23 cellular contexts compared by ENCODE assay signal in genomic region chr10:110810625-110811024, GRCh38.
A peak's percentile ranks its signal among the peaks of the same experiment; 100 is the strongest.
DNase-seq lines count a peak whose midpoint lies in the region; ATAC-seq and TF ChIP-seq lines count a peak whose summit lies in the region.
"Had no signal": no experiment of that assay in that cellular context is flagged by ENCODE, and none has a peak within 500 bp of the region (broad histone marks: within the 10 kb centered on the region; RNA-seq: fewer than 3 reads in every experiment).

No MANE protein-coding gene starts in this region.

- no peaks in the 10 kb centered on the region for H4K20me1 ChIP-seq in hepatocyte (ENCODE audit: insufficient read depth, poor library complexity, severe bottlenecking)
- H4K20me1 ChIP-seq: BLaER1 had no signal

- H3K18ac ChIP-seq in neuronal stem cell (ENCODE audit: low read length): no peak overlapping the region

- H3K9me3 ChIP-seq in right atrium auricular region: no peaks in the 10 kb centered on the region
- H3K9me3 ChIP-seq in HEK293 (ENCODE audit: control insufficient read depth, insufficient read depth, low read depth, low read length): no peaks in the 10 kb centered on the region
- H3K9me3 ChIP-seq in neuronal stem cell (replicated peaks in 1 of 2; ENCODE audit: control insufficient read depth in 2 of 2, insufficient read depth in 1 of 2, low read depth in 1 of 2, low read length in 2 of 2): no peaks in the 10 kb centered on the region
- no peaks in the 10 kb centered on the region for H3K9me3 ChIP-seq in upper lobe of left lung
- no peaks in the 10 kb centered on the region for H3K9me3 ChIP-seq in hepatocyte (ENCODE audit: low read depth)
- H3K9me3 ChIP-seq: BE2C, BLaER1 had no signal

- H3K27me3 ChIP-seq in right atrium auricular region (no peaks in the 10 kb centered on the region), neuronal stem cell (ENCODE audit: control insufficient read depth in 3 of 3, insufficient read depth in 3 of 3, low read depth in 1 of 3, low read length in 3 of 3) (no peaks in the 10 kb centered on the region), upper lobe of left lung (no peaks in the 10 kb centered on the region), hepatocyte (no peaks in the 10 kb centered on the region)
- H3K27me3 ChIP-seq: BE2C, BLaER1 had no signal

- CTCF ChIA-PET in HEK293 (lab: Yijun Ruan, JAX): interaction anchor here (0.5 kb wide), 1 partner anchor 61 kb away, joined by 3 read pairs; no protein-coding TSS in a partner anchor

- H2BK15ac ChIP-seq in neuronal stem cell (ENCODE audit: low read length): no peak overlapping the region

- TF ChIP-seq EP300 in upper lobe of left lung (IDR thresholded peaks at IDR 0.05): no peak

- H2AFZ ChIP-seq in neuronal stem cell (ENCODE audit: low read length) (no peak overlapping the region), hepatocyte (no peak overlapping the region)

- H2BK12ac ChIP-seq in neuronal stem cell (ENCODE audit: low read length): no peak overlapping the region

- H3K4me3 ChIP-seq in right atrium auricular region (no peak overlapping the region), HEK293 (ENCODE audit: low read depth, low read length) (no peak overlapping the region), neuronal stem cell (ENCODE audit: low read length in 2 of 2) (no peak overlapping the region), upper lobe of left lung (no peak overlapping the region), hepatocyte (no peak overlapping the region)
- H3K4me3 ChIP-seq: BLaER1, GM12878 had no signal

- H3K23ac ChIP-seq in neuronal stem cell (ENCODE audit: low read depth, low read length, poor library complexity): no peak overlapping the region

- H3K9me2 ChIP-seq in hepatocyte (replicated peaks; ENCODE audit: insufficient read depth): no peaks in the 10 kb centered on the region

- no peak overlapping the region for H4K8ac ChIP-seq in neuronal stem cell (ENCODE audit: low read depth, low read length)

- no CpG with 5 or more reads among the region's 9 CpGs for WGBS in neuronal stem cell (ENCODE audit: extremely low coverage in 2 of 2, insufficient read length in 2 of 2, insufficient replicate concordance in 1 of 2), 2 donors
- WGBS in upper lobe of left lung, 2 donors: 88 to 92% methylated on average over 9 of the region's 9 CpGs
- 79% methylated on average over 9 of the region's 9 CpGs for WGBS in hepatocyte (ENCODE audit: low lambda C conversion rate, missing lambda C conversion rate)

- H2BK120ac ChIP-seq in neuronal stem cell (ENCODE audit: low read depth, low read length): no peak overlapping the region

- TF ChIP-seq CTCF in right atrium auricular region (IDR thresholded peaks at IDR 0.05) (no peak), HEK293 (tag by site-specific recombination; IDR thresholded peaks at IDR 0.05) (no peak), upper lobe of left lung (IDR thresholded peaks at IDR 0.05) (no peak), hepatocyte (IDR thresholded peaks at IDR 0.05; ENCODE audit: poor library complexity) (no peak)

- no peaks in the 10 kb centered on the region for H3K79me1 ChIP-seq in neuronal stem cell (ENCODE audit: low read depth, low read length)

- H3K14ac ChIP-seq in neuronal stem cell (ENCODE audit: low read length): no peak overlapping the region

- H3K27ac ChIP-seq in right atrium auricular region (peak overlapping the region; percentile 48 to 70), HEK293 (ENCODE audit: extremely low read depth, low read depth, low read length) (no peak overlapping the region), neuronal stem cell (replicated peaks; ENCODE audit: low read length) (no peak overlapping the region), upper lobe of left lung (no peak overlapping the region), hepatocyte (no peak overlapping the region)
- H3K27ac ChIP-seq: BLaER1 had no signal

- POLR2A ChIA-PET in HEK293 (lab: Yijun Ruan, JAX): no interaction called here

- peak overlapping the region; percentile 11 for H2AK5ac ChIP-seq in neuronal stem cell (ENCODE audit: low read depth, low read length)

- H3K4me1 ChIP-seq in right atrium auricular region: peaks cover 0 to 25% of the 10 kb centered on the region in 2 donors
- H3K4me1 ChIP-seq in HEK293 (ENCODE audit: control insufficient read depth, insufficient read depth, low read length): no peaks in the 10 kb centered on the region
- peaks cover 0 to 4% of the 10 kb centered on the region in 2 donors for H3K4me1 ChIP-seq in neuronal stem cell (ENCODE audit: control insufficient read depth in 2 of 2, insufficient read depth in 1 of 2, low read depth in 1 of 2, low read length in 2 of 2)
- H3K4me1 ChIP-seq in upper lobe of left lung: no peaks in the 10 kb centered on the region
- no peaks in the 10 kb centered on the region for H3K4me1 ChIP-seq in hepatocyte (ENCODE audit: insufficient read depth)
- H3K4me1 ChIP-seq: BE2C, BLaER1 had no signal

- ATAC-seq in Right ventricle myocardium superior (ENCODE audit: poor library complexity) (no peak), upper lobe of left lung (ENCODE audit: low FRiP score in 2 of 2) (no peak)
- ATAC-seq: GM12878 had no signal

- H2BK5ac ChIP-seq in neuronal stem cell (ENCODE audit: low read length): no peak overlapping the region

- no peak overlapping the region for H3K4ac ChIP-seq in neuronal stem cell (ENCODE audit: low read length)

- no peak overlapping the region for H4K91ac ChIP-seq in neuronal stem cell (ENCODE audit: low read depth, low read length, poor library complexity)

- H3K4me2 ChIP-seq in neuronal stem cell (ENCODE audit: insufficient read depth, low read length, poor library complexity, severe bottlenecking): no peak overlapping the region
- no peak overlapping the region for H3K4me2 ChIP-seq in hepatocyte
- H3K4me2 ChIP-seq: BLaER1 had no signal

- H3K9ac ChIP-seq in neuronal stem cell (ENCODE audit: low read depth, low read length, poor library complexity): no peak overlapping the region
- H3K9ac ChIP-seq: BLaER1 had no signal

- H3K79me2 ChIP-seq in hepatocyte: no peaks in the 10 kb centered on the region

- TF ChIP-seq POLR2A in upper lobe of left lung (IDR thresholded peaks at IDR 0.05): no peak

- intact Hi-C loops in Right ventricle myocardium superior (cut with DNase I): no loop called here

- DNase-seq in right atrium auricular region (ENCODE audit: low spot score): no peak
- DNase-seq in Right ventricle myocardium superior: no peak
- no peak for DNase-seq in neuronal stem cell (ENCODE audit: low spot score)
- DNase-seq in upper lobe of left lung: no peak
- DNase-seq in hepatocyte (ENCODE audit: low spot score): no peak
- DNase-seq: 8988T; ACHN; BE2C; C1 segment of cervical spinal cord; CD4-positive, alpha-beta memory T cell; CD4-positive, CD25-positive, alpha-beta regulatory T cell; CD8-positive, alpha-beta memory T cell; COR-L47; DMS 273 treated with DMSO at 0.1 percent for 48 hours; DMS153; DMS53; DMS79; DND-41; EL; GDM1 had no signal

- H3K36me3 ChIP-seq in right atrium auricular region (peaks cover 21% of the 10 kb centered on the region), HEK293 (ENCODE audit: control insufficient read depth in 2 of 2, insufficient read depth in 1 of 2, low read length in 2 of 2) (peaks cover 0 to 25% of the 10 kb centered on the region in 2 experiments), neuronal stem cell (replicated peaks in 1 of 2; ENCODE audit: control insufficient read depth in 2 of 2, insufficient read depth in 2 of 2, low read length in 2 of 2) (no peaks in the 10 kb centered on the region), upper lobe of left lung (no peaks in the 10 kb centered on the region), hepatocyte (replicated peaks; ENCODE audit: insufficient read depth, low read depth) (no peaks in the 10 kb centered on the region)
- H3K36me3 ChIP-seq: BLaER1 had no signal

TF ChIP-seq in HEK293, 187 proteins besides CTCF, POLR2A, EP300 and RAD21:
- TF ChIP-seq ZSCAN4 (tag by site-specific recombination; IDR thresholded peaks at IDR 0.05): peak; percentile 96
- no peak for TF ChIP-seq GLIS1 (tag by site-specific recombination; IDR thresholded peaks at IDR 0.05)

Comparison
In these comparisons a context has a peak if more than half of its experiments do, and no peak if none do; other contexts are left out.
1. H3K27ac ChIP-seq: peak in right atrium auricular region (2 of 2); none in HEK293 (single experiment), neuronal stem cell (single experiment), upper lobe of left lung (0 of 4) and hepatocyte (single experiment).